ENCODE assay signal across 23 cellular contexts in the genomic region with DNA sequence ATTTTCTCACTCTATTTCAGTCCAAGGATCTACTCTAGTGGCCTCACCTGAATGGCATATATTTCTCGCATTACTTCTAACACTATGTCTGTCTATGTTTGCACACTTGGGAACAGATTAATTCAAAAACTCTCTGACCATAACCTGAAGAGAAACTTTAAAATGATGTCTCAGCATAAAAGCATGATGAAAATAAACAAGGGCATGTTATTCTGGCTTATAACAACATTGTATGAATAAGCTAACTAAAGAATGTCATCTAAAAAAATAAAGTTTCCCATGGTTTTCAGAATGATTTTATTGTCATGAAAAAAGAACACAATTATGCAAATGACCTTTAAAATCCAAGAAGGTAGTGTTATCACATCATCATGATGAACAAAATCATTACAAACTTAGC.
DNase-seq lines count a peak whose midpoint lies in the region; ATAC-seq, FAIRE-seq and TF ChIP-seq lines count a peak whose summit lies in the region.
"Had no signal": no experiment of that assay in that cellular context is flagged by ENCODE, and none has a peak within 500 bp of the region (broad histone marks: within the 10 kb centered on the region; RNA-seq: fewer than 3 reads in every experiment).

No MANE protein-coding gene starts in this region.

- H3K4me1 ChIP-seq in HepG2 (ENCODE audit: insufficient read depth, low read length): peaks cover 17% of the 10 kb centered on the region
- H3K4me1 ChIP-seq in right lobe of liver: peaks cover 0 to 5% (median 0%) of the 10 kb centered on the region in 4 donors
- no peaks in the 10 kb centered on the region for H3K4me1 ChIP-seq in ovary (ENCODE audit: insufficient read depth)
- no peaks in the 10 kb centered on the region for H3K4me1 ChIP-seq in adrenal gland (replicated peaks in 1 of 2)

- no peak for DNase-seq in HepG2 (ENCODE audit: low spot score)
- no peak for DNase-seq in right lobe of liver
- peak; percentile 51 for DNase-seq in brain pericyte (ENCODE audit: low read depth, low spot score)
- DNase-seq in osteocyte (ENCODE audit: extremely low spot score, unreplicated experiment): no peak
- DNase-seq in ovary: no peak
- DNase-seq in adrenal gland: no peak
- DNase-seq in iPS-NIHi7 (ENCODE audit: extremely low spot score): no peak
- DNase-seq: 8988T; C1 segment of cervical spinal cord; CD4-positive, CD25-positive, alpha-beta regulatory T cell; CD8-positive, alpha-beta memory T cell; COR-L47; DMS 273 treated with DMSO at 0.1 percent for 48 hours; DMS53; DND-41; EL; GOT3; H7; HFFc6 had no signal

- H3K36me3 Mint-ChIP-seq in osteocyte (ENCODE audit: unreplicated experiment): no peaks in the 10 kb centered on the region
- H3K36me3 Mint-ChIP-seq: CD4-positive, CD25-positive, alpha-beta regulatory T cell; CD8-positive, alpha-beta memory T cell had no signal

- no peak for FAIRE-seq in HepG2 (lab: Jason Lieb, UNC)
- FAIRE-seq: GM12878, HTR-8/SVneo had no signal

- no peaks in the 10 kb centered on the region for H3K79me2 ChIP-seq in HepG2 (ENCODE audit: insufficient read depth, low read length)

- H3K9me3 Mint-ChIP-seq in osteocyte (ENCODE audit: unreplicated experiment): no peaks in the 10 kb centered on the region

- TF ChIP-seq RAD21 in HepG2 (CRISPR knock-in tag; IDR thresholded peaks at IDR 0.05): no peak

- intact Hi-C loops in HepG2 (cut with micrococcal nuclease; ENCODE audit: unreplicated experiment): no loop called here
- intact Hi-C loops in right lobe of liver (cut with DNase I): no loop called here
- intact Hi-C loops in ovary (cut with DNase I): no loop called here
- intact Hi-C loops in adrenal gland (cut with DNase I): no loop called here

- H4K20me1 ChIP-seq in HepG2 (ENCODE audit: insufficient read depth, low read length): no peaks in the 10 kb centered on the region

- TF ChIP-seq POLR2A in HepG2 (IDR thresholded peaks at IDR 0.05; ENCODE audit: insufficient read depth in 1 of 2, low read depth in 2 of 2, low read length in 2 of 2) (no peak), right lobe of liver (IDR thresholded peaks at IDR 0.05) (no peak), ovary (IDR thresholded peaks at IDR 0.05) (no peak), adrenal gland (IDR thresholded peaks at IDR 0.05) (no peak)

- no peak overlapping the region for H3K4me3 ChIP-seq in HepG2 (replicated peaks in 1 of 3; ENCODE audit: insufficient read depth in 1 of 3, low read depth in 2 of 3, low read length in 3 of 3)
- no peak overlapping the region for H3K4me3 ChIP-seq in right lobe of liver
- H3K4me3 ChIP-seq in ovary: no peak overlapping the region
- no peak overlapping the region for H3K4me3 ChIP-seq in adrenal gland
- H3K4me3 ChIP-seq: GM12878 had no signal

- no peak overlapping the region for H3K9ac ChIP-seq in HepG2 (ENCODE audit: insufficient read depth, low read depth, low read length)

- POLR2A ChIA-PET in HepG2 (lab: Yijun Ruan, JAX): no interaction called here

- 81% methylated on average over 1 of the region's 1 CpG for WGBS in HepG2 (ENCODE audit: low lambda C conversion rate)
- 92% methylated on average over 1 of the region's 1 CpG for WGBS in right lobe of liver (ENCODE audit: insufficient coverage, low coverage, low lambda C conversion rate, missing lambda C conversion rate)
- WGBS in ovary, 3 donors: 65 to 91% (median 66%) methylated on average over 1 of the region's 1 CpG
- 77 to 96% (median 90%) methylated on average over 1 of the region's 1 CpG for whole genome bisulfite sequencing in adrenal gland, 4 donors

- H3K9me3 ChIP-seq in HepG2 (ENCODE audit: low read length) (no peaks in the 10 kb centered on the region), right lobe of liver (no peaks in the 10 kb centered on the region), ovary (no peaks in the 10 kb centered on the region), adrenal gland (replicated peaks in 1 of 3) (no peaks in the 10 kb centered on the region)

- H3K27me3 ChIP-seq in HepG2 (ENCODE audit: control insufficient read depth in 1 of 2, insufficient read depth in 2 of 2, low read length in 2 of 2) (no peaks in the 10 kb centered on the region), right lobe of liver (no peaks in the 10 kb centered on the region), ovary (no peaks in the 10 kb centered on the region), adrenal gland (no peaks in the 10 kb centered on the region)

- H2AFZ ChIP-seq in HepG2 (ENCODE audit: low read length): no peak overlapping the region

- H3K36me3 ChIP-seq in HepG2 (replicated peaks in 1 of 2; ENCODE audit: control insufficient read depth in 1 of 2, insufficient read depth in 2 of 2, low read length in 2 of 2) (no peaks in the 10 kb centered on the region), right lobe of liver (no peaks in the 10 kb centered on the region), ovary (no peaks in the 10 kb centered on the region), adrenal gland (replicated peaks in 1 of 2) (no peaks in the 10 kb centered on the region)

- H3K4me2 ChIP-seq in HepG2 (ENCODE audit: low read depth, low read length): no peak overlapping the region

- H3K27me3 Mint-ChIP-seq in osteocyte (ENCODE audit: unreplicated experiment): no peaks in the 10 kb centered on the region
- H3K27me3 Mint-ChIP-seq: B cell; CD4-positive, CD25-positive, alpha-beta regulatory T cell; CD8-positive, alpha-beta memory T cell had no signal

- TF ChIP-seq CTCF in HepG2 (CRISPR knock-in tag; IDR thresholded peaks at IDR 0.05) (no peak), right lobe of liver (IDR thresholded peaks at IDR 0.05) (no peak), osteocyte (IDR thresholded peaks at IDR 0.05) (no peak), ovary (IDR thresholded peaks at IDR 0.05) (no peak), adrenal gland (IDR thresholded peaks at IDR 0.05) (no peak)

- no TSS peak for BruUV-seq in HepG2 (replicated peaks; lab: Mats Ljungman, UMichigan)

- CTCF ChIA-PET in HepG2 (lab: Yijun Ruan, JAX; ENCODE audit: low intra/inter-chr PET ratio, low total read pairs): no interaction called here

- H3K27ac ChIP-seq in HepG2 (ENCODE audit: extremely low read length, insufficient read depth, low read length): no peak overlapping the region
- no peak overlapping the region for H3K27ac ChIP-seq in right lobe of liver
- no peak overlapping the region for H3K27ac ChIP-seq in ovary
- H3K27ac ChIP-seq in adrenal gland: no peak overlapping the region

- ATAC-seq in HepG2 (no peak), right lobe of liver (no peak)
- ATAC-seq: GM12878, HCT116 had no signal

- no peak for TF ChIP-seq EP300 in HepG2 (IDR thresholded peaks at IDR 0.05; ENCODE audit: low read depth in 2 of 2, low read length in 2 of 2)
- TF ChIP-seq EP300 in HepG2 (CRISPR knock-in tag; IDR thresholded peaks at IDR 0.05; ENCODE audit: borderline replicate concordance): no peak
- no peak for TF ChIP-seq EP300 in ovary (IDR thresholded peaks at IDR 0.05)

- H3K4me3 Mint-ChIP-seq in osteocyte (ENCODE audit: unreplicated experiment): no peak overlapping the region
- H3K4me3 Mint-ChIP-seq: B cell; CD4-positive, CD25-positive, alpha-beta regulatory T cell; CD8-positive, alpha-beta memory T cell; HFFc6 had no signal

- peak overlapping the region; percentile 68 for H3K27ac Mint-ChIP-seq in osteocyte (ENCODE audit: unreplicated experiment)
- H3K27ac Mint-ChIP-seq: B cell; CD4-positive, CD25-positive, alpha-beta regulatory T cell; CD8-positive, alpha-beta memory T cell; HFFc6 had no signal

- in situ Hi-C loops in HepG2 (cut with HindIII; ENCODE audit: extremely low pct_ligation_motif_present, low pct_unique_long_range_greater_than_20kb): no loop called here

- peaks cover 62% of the 10 kb centered on the region for H3K4me1 Mint-ChIP-seq in osteocyte (ENCODE audit: unreplicated experiment)
- H3K4me1 Mint-ChIP-seq: B cell; CD4-positive, CD25-positive, alpha-beta regulatory T cell; CD8-positive, alpha-beta memory T cell had no signal

TF ChIP-seq in HepG2, 621 proteins besides CTCF, POLR2A, EP300 and RAD21:
- TF ChIP-seq ZNF879 (CRISPR knock-in tag; IDR thresholded peaks at IDR 0.05): no peak
- no peak for TF ChIP-seq NFATC3 (CRISPR knock-in tag; IDR thresholded peaks at IDR 0.05)
- peak; percentile 80 to 90 for TF ChIP-seq MAFK (conservative IDR thresholded peaks at IDR 0.05 in 1 of 2, IDR thresholded peaks at IDR 0.05 in 1 of 2; ENCODE audit: low read length in 2 of 2)
- no peak for TF ChIP-seq ZNF329 (CRISPR knock-in tag; IDR thresholded peaks at IDR 0.05; ENCODE audit: low read depth)
- TF ChIP-seq MAFF (IDR thresholded peaks at IDR 0.05; ENCODE audit: low read depth, low read length): peak; percentile 88
